In the genomic region with DNA sequence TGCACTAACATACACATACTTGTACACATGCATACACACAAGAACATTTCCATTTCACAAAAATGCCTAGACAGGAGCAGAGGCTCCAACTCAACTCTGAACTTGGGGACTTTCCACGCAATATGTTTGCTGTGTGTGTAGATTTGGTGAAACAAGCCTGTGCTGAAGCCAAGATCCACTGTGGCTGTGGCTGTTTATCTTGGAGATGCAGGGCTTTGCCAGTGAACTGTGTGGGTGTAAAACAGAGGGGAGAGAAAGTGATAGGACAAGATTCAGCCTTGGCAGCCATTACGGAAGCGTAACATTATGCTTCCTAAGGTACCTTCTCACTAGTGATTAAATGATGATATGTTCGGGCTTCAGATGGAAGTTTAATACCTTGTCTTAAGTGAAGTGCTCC, we compare ENCODE assay signal across 21 cellular contexts.
DNase-seq lines count a peak whose midpoint lies in the region; ATAC-seq, FAIRE-seq and TF ChIP-seq lines count a peak whose summit lies in the region.
"Had no signal": no experiment of that assay in that cellular context is flagged by ENCODE, and none has a peak within 500 bp of the region (broad histone marks: within the 10 kb centered on the region; RNA-seq: fewer than 3 reads in every experiment).

No MANE protein-coding gene starts in this region.

- TF ChIP-seq POLR2A in HepG2 (IDR thresholded peaks at IDR 0.05; ENCODE audit: insufficient read depth in 1 of 2, low read depth in 2 of 2, low read length in 2 of 2), result no peak
- no peak for TF ChIP-seq POLR2A in K562 (conservative IDR thresholded peaks at IDR 0.05)
- TF ChIP-seq POLR2A in right lobe of liver (IDR thresholded peaks at IDR 0.05), result no peak

- H2BK120ac ChIP-seq in trophoblast cell (ENCODE audit: insufficient read depth, low read length, poor library complexity), result no peak overlapping the region

- H3K9me3 ChIP-seq in liver (ENCODE audit: control insufficient read depth in 4 of 4, low read length in 3 of 4), result peaks cover 0 to 4% (median 1%) of the 10 kb centered on the region in 4 donors
- H3K9me3 ChIP-seq in HepG2 (ENCODE audit: low read length), result no peaks in the 10 kb centered on the region
- no peaks in the 10 kb centered on the region for H3K9me3 ChIP-seq in K562 (replicated peaks; ENCODE audit: control insufficient read depth, insufficient read depth, low read depth, low read length)
- H3K9me3 ChIP-seq in right lobe of liver, result no peaks in the 10 kb centered on the region
- H3K9me3 ChIP-seq in trophoblast cell (ENCODE audit: insufficient read depth, low read depth, low read length), result no peaks in the 10 kb centered on the region
- H3K9me3 ChIP-seq: HAP-1, SJSA1 had no signal

- no peak overlapping the region for H2BK12ac ChIP-seq in trophoblast cell (ENCODE audit: low read length)

- no peak overlapping the region for H2AK5ac ChIP-seq in trophoblast cell (ENCODE audit: low read length)

- H3K27ac Mint-ChIP-seq in activated naive CD8-positive, alpha-beta T cell treated with anti-CD3 and anti-CD28 coated beads for 36 hours, result no peak overlapping the region

- no peak overlapping the region for H3K18ac ChIP-seq in trophoblast cell (ENCODE audit: low read length)

- no peak overlapping the region for H3K4me3 Mint-ChIP-seq in activated naive CD8-positive, alpha-beta T cell treated with anti-CD3 and anti-CD28 coated beads for 36 hours

- intact Hi-C loops in HepG2 (cut with micrococcal nuclease; ENCODE audit: unreplicated experiment), result no loop called here
- intact Hi-C loops in K562 (cut with micrococcal nuclease), result no loop called here
- intact Hi-C loops in right lobe of liver (cut with DNase I), result no loop called here

- TF ChIP-seq EP300 in HepG2 (IDR thresholded peaks at IDR 0.05; ENCODE audit: low read depth in 2 of 2, low read length in 2 of 2) (no peak), HepG2 (CRISPR knock-in tag; IDR thresholded peaks at IDR 0.05; ENCODE audit: borderline replicate concordance) (no peak), K562 (IDR thresholded peaks at IDR 0.05; ENCODE audit: low read length) (no peak; the same call in 1 of the 2 replicates)

- H3K4me1 Mint-ChIP-seq in activated naive CD8-positive, alpha-beta T cell treated with anti-CD3 and anti-CD28 coated beads for 36 hours, result no peaks in the 10 kb centered on the region

- TF ChIP-seq CTCF in liver (IDR thresholded peaks at IDR 0.05; ENCODE audit: low read depth, low read length, missing input control) (no peak), HepG2 (CRISPR knock-in tag; IDR thresholded peaks at IDR 0.05) (no peak), K562 (IDR thresholded peaks at IDR 0.05 in 2 of 3, conservative IDR thresholded peaks at IDR 0.05 in 1 of 3; ENCODE audit: insufficient read depth in 2 of 3, low read depth in 1 of 3, low read length in 3 of 3) (no peak), right lobe of liver (IDR thresholded peaks at IDR 0.05) (no peak)

- in situ Hi-C loops in HepG2 (cut with HindIII; ENCODE audit: extremely low pct_ligation_motif_present, low pct_unique_long_range_greater_than_20kb), result no loop called here
- in situ Hi-C loops in K562 (cut with MboI), result no loop called here

- H3K9ac ChIP-seq in liver (ENCODE audit: low read depth in 1 of 2, low read length in 2 of 2), result no peak overlapping the region
- no peak overlapping the region for H3K9ac ChIP-seq in HepG2 (ENCODE audit: insufficient read depth, low read depth, low read length)
- H3K9ac ChIP-seq in K562 (ENCODE audit: insufficient read depth in 1 of 2, low read depth in 2 of 2, low read length in 2 of 2), result no peak overlapping the region
- H3K9ac ChIP-seq in trophoblast cell (ENCODE audit: low read length), result no peak overlapping the region
- H3K9ac ChIP-seq: GM23248 had no signal

- H3K4me1 ChIP-seq in liver (ENCODE audit: control insufficient read depth in 4 of 4, insufficient read depth in 4 of 4, low read length in 3 of 4) (peaks cover 0 to 4% (median 3%) of the 10 kb centered on the region in 4 donors), HepG2 (ENCODE audit: insufficient read depth, low read length) (no peaks in the 10 kb centered on the region), K562 (replicated peaks in 1 of 2; ENCODE audit: control insufficient read depth in 2 of 2, insufficient read depth in 2 of 2, low read length in 2 of 2) (peaks cover 0 to 10% of the 10 kb centered on the region in 2 experiments; a peak in 3 of 5 replicates), right lobe of liver (peaks cover 0 to 8% (median 0%) of the 10 kb centered on the region in 4 donors), trophoblast cell (ENCODE audit: control insufficient read depth in 1 of 2, insufficient read depth in 2 of 2, low read length in 2 of 2) (no peaks in the 10 kb centered on the region)
- H3K4me1 ChIP-seq: HAP-1, SJSA1 had no signal

- H3K14ac ChIP-seq in trophoblast cell (ENCODE audit: low read length), result no peak overlapping the region

- H3K4ac ChIP-seq in trophoblast cell (ENCODE audit: low read depth, low read length), result no peak overlapping the region

- no peaks in the 10 kb centered on the region for H3K36me3 ChIP-seq in liver (ENCODE audit: control insufficient read depth in 4 of 4, insufficient read depth in 3 of 4, low read depth in 1 of 4, low read length in 3 of 4)
- H3K36me3 ChIP-seq in HepG2 (replicated peaks in 1 of 2; ENCODE audit: control insufficient read depth in 1 of 2, insufficient read depth in 2 of 2, low read length in 2 of 2), result no peaks in the 10 kb centered on the region
- no peaks in the 10 kb centered on the region for H3K36me3 ChIP-seq in K562 (ENCODE audit: control insufficient read depth, insufficient read depth, low read length)
- no peaks in the 10 kb centered on the region for H3K36me3 ChIP-seq in right lobe of liver
- H3K36me3 ChIP-seq in trophoblast cell (ENCODE audit: control insufficient read depth in 1 of 2, insufficient read depth in 2 of 2, low read length in 2 of 2), result peaks cover 0 to 3% of the 10 kb centered on the region in 2 experiments
- H3K36me3 ChIP-seq: HAP-1, SJSA1 had no signal

- H3K27me3 ChIP-seq in liver (ENCODE audit: control insufficient read depth in 4 of 4, insufficient read depth in 4 of 4, low read length in 3 of 4), result no peaks in the 10 kb centered on the region
- H3K27me3 ChIP-seq in HepG2 (ENCODE audit: control insufficient read depth in 1 of 2, insufficient read depth in 2 of 2, low read length in 2 of 2), result 0 out of 5 replicates have a peak, but pooled peaks cover 0 to 3% of the 10 kb centered on the region in 2 experiments
- H3K27me3 ChIP-seq in K562 (ENCODE audit: control insufficient read depth in 2 of 2, insufficient read depth in 2 of 2, low read length in 2 of 2), result no peaks in the 10 kb centered on the region
- H3K27me3 ChIP-seq in right lobe of liver, result no peaks in the 10 kb centered on the region
- H3K27me3 ChIP-seq in trophoblast cell (ENCODE audit: insufficient read depth, low read length), result no peaks in the 10 kb centered on the region
- H3K27me3 ChIP-seq: SJSA1 had no signal

- no peak overlapping the region for H4K91ac ChIP-seq in trophoblast cell (ENCODE audit: low read depth, low read length)

- no peak overlapping the region for H4K12ac ChIP-seq in trophoblast cell (ENCODE audit: low read depth, low read length)

- TF ChIP-seq RAD21 in liver (IDR thresholded peaks at IDR 0.05) (no peak), HepG2 (CRISPR knock-in tag; IDR thresholded peaks at IDR 0.05) (no peak), K562 (CRISPR knock-in tag; conservative IDR thresholded peaks at IDR 0.05 in 1 of 2, IDR thresholded peaks at IDR 0.05 in 1 of 2) (no peak)

- no peak overlapping the region for H3K23ac ChIP-seq in trophoblast cell (ENCODE audit: low read length)

- H3K27me3 Mint-ChIP-seq in activated naive CD8-positive, alpha-beta T cell treated with anti-CD3 and anti-CD28 coated beads for 36 hours, result peaks cover 4% of the 10 kb centered on the region

- CTCF ChIA-PET in HepG2 (lab: Yijun Ruan, JAX; ENCODE audit: low intra/inter-chr PET ratio, low total read pairs), result no interaction called here
- CTCF ChIA-PET in K562 (lab: Yijun Ruan, JAX; ENCODE audit: low intra/inter-chr PET ratio), result no interaction called here

- WGBS in liver, result 40% methylated on average over 4 of the region's 4 CpGs
- WGBS in HepG2 (ENCODE audit: low lambda C conversion rate), result 87% methylated on average over 4 of the region's 4 CpGs
- 5% methylated on average over 4 of the region's 4 CpGs for WGBS in K562 (ENCODE audit: insufficient coverage, low coverage, missing lambda C conversion rate)
- WGBS in right lobe of liver (ENCODE audit: insufficient coverage, low coverage, low lambda C conversion rate, missing lambda C conversion rate), result 38% methylated on average over 4 of the region's 4 CpGs
- no CpG with 5 or more reads among the region's 4 CpGs for WGBS in trophoblast cell (ENCODE audit: extremely low coverage, insufficient coverage, insufficient read length)

- H2AFZ ChIP-seq in HepG2 (ENCODE audit: low read length) (no peak overlapping the region), K562 (ENCODE audit: low read depth, low read length) (peak overlapping the region; percentile 69), trophoblast cell (ENCODE audit: insufficient read depth, low read length, poor library complexity) (no peak overlapping the region)
- H2AFZ ChIP-seq: GM23248 had no signal

- ATAC-seq in HepG2 (no peak), K562 (peak; percentile 77), right lobe of liver (peak; percentile 86 to 98 (median 92))

- H3K9me3 Mint-ChIP-seq in activated naive CD8-positive, alpha-beta T cell treated with anti-CD3 and anti-CD28 coated beads for 36 hours, result no peaks in the 10 kb centered on the region

- BruUV-seq in HepG2 (replicated peaks; lab: Mats Ljungman, UMichigan) (no TSS peak), K562 (replicated peaks; lab: Mats Ljungman, UMichigan) (no TSS peak)

- H3K79me2 ChIP-seq in HepG2 (ENCODE audit: insufficient read depth, low read length), result no peaks in the 10 kb centered on the region
- H3K79me2 ChIP-seq in K562 (ENCODE audit: control insufficient read depth, insufficient read depth, low read length), result no peaks in the 10 kb centered on the region
- no peaks in the 10 kb centered on the region for H3K79me2 ChIP-seq in trophoblast cell (ENCODE audit: control insufficient read depth, insufficient read depth, low read length, poor library complexity)

- H3K4me2 ChIP-seq in HepG2 (ENCODE audit: low read depth, low read length) (no peak overlapping the region), K562 (ENCODE audit: insufficient read depth, low read length) (peak overlapping the region; percentile 32), trophoblast cell (ENCODE audit: low read length) (no peak overlapping the region)

- H4K20me1 ChIP-seq in HepG2 (ENCODE audit: insufficient read depth, low read length) (no peaks in the 10 kb centered on the region), K562 (replicated peaks; ENCODE audit: control insufficient read depth, insufficient read depth, low read length) (no peaks in the 10 kb centered on the region)

- POLR2A ChIA-PET in HepG2 (lab: Yijun Ruan, JAX) (no interaction called here), K562 (lab: Yijun Ruan, JAX) (interaction anchor here (0.5 to 1.0 kb wide), 3 partner anchors 8 to 78 kb away, joined by 3 read pairs; no protein-coding TSS in a partner anchor)

- no peaks in the 10 kb centered on the region for H3K79me1 ChIP-seq in trophoblast cell (ENCODE audit: low read length)

- no peaks in the 10 kb centered on the region for H3K9me1 ChIP-seq in K562 (ENCODE audit: control insufficient read depth, insufficient read depth, low read length)

- DNase-seq in HepG2 (ENCODE audit: low spot score) (no peak), K562 (ENCODE audit: extremely low read depth in 1 of 4, low spot score in 3 of 4) (peak; percentile 9 to 60 (median 31)), right lobe of liver (peak in 2 of 3 donors; percentile 27 to 48), medulla oblongata (ENCODE audit: extremely low spot score) (no peak), trophoblast cell (no peak)
- no peak for DNase-seq in activated naive CD8-positive, alpha-beta T cell treated with anti-CD3 and anti-CD28 coated beads for 36 hours
- DNase-seq: COR-L47, DMS79, GM23248, NCI-H1105, NCI-H146, NCI-H2029 treated with DMSO at 0.1 percent for 48 hours, NCI-H226, NCI-H524, NCI-H774 had no signal

- H3K27ac ChIP-seq in liver (ENCODE audit: low read depth in 1 of 2, low read length in 2 of 2), result no peak overlapping the region
- no peak overlapping the region for H3K27ac ChIP-seq in HepG2 (ENCODE audit: extremely low read length, insufficient read depth, low read length)
- no peak overlapping the region for H3K27ac ChIP-seq in K562 (ENCODE audit: extremely low read depth, low read depth, low read length)
- no peak overlapping the region for H3K27ac ChIP-seq in right lobe of liver
- no peak overlapping the region for H3K27ac ChIP-seq in trophoblast cell (ENCODE audit: low read depth, low read length)
- H3K27ac ChIP-seq: C4-2B, GM23248, SJSA1 had no signal

- H4K8ac ChIP-seq in trophoblast cell (ENCODE audit: low read depth, low read length), result no peak overlapping the region

- H3K36me3 Mint-ChIP-seq in activated naive CD8-positive, alpha-beta T cell treated with anti-CD3 and anti-CD28 coated beads for 36 hours, result no peaks in the 10 kb centered on the region

- H3K4me3 ChIP-seq in liver (ENCODE audit: low read depth in 1 of 3, low read length in 3 of 3) (peak overlapping the region in 1 of 3 donors; percentile 34), HepG2 (replicated peaks in 1 of 3; ENCODE audit: insufficient read depth in 1 of 3, low read depth in 2 of 3, low read length in 3 of 3) (no peak overlapping the region), K562 (no peak overlapping the region), right lobe of liver (no peak overlapping the region), trophoblast cell (ENCODE audit: low read depth, low read length) (no peak overlapping the region)
- H3K4me3 ChIP-seq: GM23248, HAP-1, SJSA1 had no signal

- H2BK5ac ChIP-seq in trophoblast cell (ENCODE audit: low read depth, low read length, poor library complexity), result no peak overlapping the region

- FAIRE-seq in HepG2 (lab: Jason Lieb, UNC) (no peak), K562 (lab: Jason Lieb, UNC) (peak; percentile 88)
- FAIRE-seq: A204.1, RCC 7860 had no signal

Comparison
In these comparisons a context has a peak if more than half of its experiments do, and no peak if none do; other contexts are left out.
1. DNase-seq: peak in K562 (4 of 4) and right lobe of liver (2 of 3); none in HepG2 (single experiment), medulla oblongata (single experiment), trophoblast cell (0 of 2) and activated naive CD8-positive, alpha-beta T cell treated with anti-CD3 and anti-CD28 coated beads for 36 hours (single experiment).